9 cellular contexts compared by ENCODE assay signal in the genomic region with DNA sequence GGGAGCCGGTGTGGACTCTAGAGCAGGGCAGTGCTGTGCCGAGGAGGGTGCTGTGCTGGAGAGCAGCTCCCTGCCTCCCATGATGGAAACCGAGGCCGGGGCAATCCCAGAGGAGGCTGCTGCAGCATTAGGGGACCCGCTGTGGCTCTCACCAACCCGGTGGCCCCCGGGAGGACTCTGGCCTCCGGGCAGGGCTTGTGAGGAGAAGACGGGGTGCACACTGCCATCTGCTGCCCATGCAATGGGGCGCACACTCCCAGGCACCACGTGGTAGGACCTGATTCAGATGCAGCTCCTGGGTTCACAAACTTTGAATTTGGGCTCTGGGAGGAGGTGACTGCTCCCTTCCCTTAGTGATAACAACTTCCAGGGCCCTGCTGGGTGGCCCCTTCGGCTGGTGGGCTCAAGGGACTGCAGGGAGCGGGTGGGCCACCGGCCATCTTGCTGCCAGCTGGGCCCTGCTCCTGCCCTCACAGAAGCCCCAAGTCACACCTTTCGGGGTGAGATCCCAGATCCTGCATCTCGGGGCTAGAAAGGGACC.
A peak's percentile ranks its signal among the peaks of the same experiment; 100 is the strongest.
DNase-seq lines count a peak whose midpoint lies in the region; ATAC-seq, FAIRE-seq and TF ChIP-seq lines count a peak whose summit lies in the region.
"Had no signal": no experiment of that assay in that cellular context is flagged by ENCODE, and none has a peak within 500 bp of the region (broad histone marks: within the 10 kb centered on the region; RNA-seq: fewer than 3 reads in every experiment).

No MANE protein-coding gene starts in this region.

- H3K4me1 Mint-ChIP-seq in activated CD8-positive, alpha-beta T cell treated with anti-CD3 and anti-CD28 coated beads for 36 hours (ENCODE audit: low read depth): no peaks in the 10 kb centered on the region

- TF ChIP-seq CTCF in AG10803 (conservative IDR thresholded peaks at IDR 0.05; ENCODE audit: low read length) (peak; percentile 18; the same call in 1 of the 2 replicates), D721Med (IDR thresholded peaks at IDR 0.05; ENCODE audit: insufficient read depth, missing control alignments) (no peak)
- peak; percentile 19 for TF ChIP-seq CTCF in activated CD8-positive, alpha-beta T cell treated with anti-CD3 and anti-CD28 coated beads for 36 hours (IDR thresholded peaks at IDR 0.05)

- no peak overlapping the region for H3K4me3 Mint-ChIP-seq in activated CD8-positive, alpha-beta T cell treated with anti-CD3 and anti-CD28 coated beads for 36 hours

- peaks cover 24% of the 10 kb centered on the region for H3K27me3 Mint-ChIP-seq in activated CD8-positive, alpha-beta T cell treated with anti-CD3 and anti-CD28 coated beads for 36 hours

- POLR2A ChIA-PET in activated CD8-positive, alpha-beta T cell treated with anti-CD3 and anti-CD28 coated beads for 36 hours (lab: Charles Lee): no interaction called here

- TF ChIP-seq POLR2A in H54 (IDR thresholded peaks at IDR 0.05; ENCODE audit: low read depth, low read length): no peak

- H3K4me3 ChIP-seq in AG10803 (ENCODE audit: low read length): no peak overlapping the region

- DNase-seq in AG10803 (ENCODE audit: low read depth): no peak
- DNase-seq in H54 (ENCODE audit: insufficient read length, low spot score): peak; percentile 42
- DNase-seq in activated CD8-positive, alpha-beta T cell treated with anti-CD3 and anti-CD28 coated beads for 36 hours: peak; percentile 35
- DNase-seq in left lobe of liver (ENCODE audit: low spot score): peak; percentile 41
- DNase-seq in NCI-H187 treated with DMSO at 0.1 percent for 48 hours (lab: John Stamatoyannopoulos, UW): no peak
- DNase-seq in stimulated activated CD4-positive, alpha-beta T cell treated with anti-CD3 and anti-CD28 coated beads, Interleukin-12 subunit alpha, Interleukin-12 subunit beta, amount 100 ng/mL, for 4 hours: no peak
- no peak for DNase-seq in D721Med (ENCODE audit: insufficient read length, low spot score)
- DNase-seq in NCI-H2081 treated with DMSO at 0.1 percent for 48 hours (lab: John Stamatoyannopoulos, UW): no peak

- H3K9me3 Mint-ChIP-seq in activated CD8-positive, alpha-beta T cell treated with anti-CD3 and anti-CD28 coated beads for 36 hours: no peaks in the 10 kb centered on the region

- H3K27ac Mint-ChIP-seq in activated CD8-positive, alpha-beta T cell treated with anti-CD3 and anti-CD28 coated beads for 36 hours: no peak overlapping the region

- no peaks in the 10 kb centered on the region for H3K36me3 Mint-ChIP-seq in activated CD8-positive, alpha-beta T cell treated with anti-CD3 and anti-CD28 coated beads for 36 hours (ENCODE audit: low read depth)

- intact Hi-C loops in activated CD8-positive, alpha-beta T cell treated with anti-CD3 and anti-CD28 coated beads for 36 hours (cut with micrococcal nuclease): no loop called here

- no peak for ATAC-seq in activated CD8-positive, alpha-beta T cell treated with anti-CD3 and anti-CD28 coated beads for 36 hours
- peak; percentile 33 for ATAC-seq in left lobe of liver

- CTCF ChIA-PET in activated CD8-positive, alpha-beta T cell treated with anti-CD3 and anti-CD28 coated beads for 36 hours (lab: Charles Lee): interaction anchor here (0.9 to 1.8 kb wide), 3 partner anchors 24 to 283 kb away, joined by 3 to 4 read pairs (median 3); no protein-coding TSS in a partner anchor

- no peak for FAIRE-seq in H54 (lab: Jason Lieb, UNC)
- FAIRE-seq in D721Med (lab: Jason Lieb, UNC): no peak
- FAIRE-seq: GM18507 had no signal

Comparison
In these comparisons a context has a peak if more than half of its experiments do, and no peak if none do; other contexts are left out.
1. DNase-seq: peak in H54 (single experiment), activated CD8-positive, alpha-beta T cell treated with anti-CD3 and anti-CD28 coated beads for 36 hours (single experiment) and left lobe of liver (single experiment); none in AG10803 (single experiment), NCI-H187 treated with DMSO at 0.1 percent for 48 hours (single experiment), stimulated activated CD4-positive, alpha-beta T cell treated with anti-CD3 and anti-CD28 coated beads, Interleukin-12 subunit alpha, Interleukin-12 subunit beta, amount 100 ng/mL, for 4 hours (single experiment), D721Med (single experiment) and NCI-H2081 treated with DMSO at 0.1 percent for 48 hours (single experiment).